ENCODE assay signal across 27 cellular contexts in the genomic region with DNA sequence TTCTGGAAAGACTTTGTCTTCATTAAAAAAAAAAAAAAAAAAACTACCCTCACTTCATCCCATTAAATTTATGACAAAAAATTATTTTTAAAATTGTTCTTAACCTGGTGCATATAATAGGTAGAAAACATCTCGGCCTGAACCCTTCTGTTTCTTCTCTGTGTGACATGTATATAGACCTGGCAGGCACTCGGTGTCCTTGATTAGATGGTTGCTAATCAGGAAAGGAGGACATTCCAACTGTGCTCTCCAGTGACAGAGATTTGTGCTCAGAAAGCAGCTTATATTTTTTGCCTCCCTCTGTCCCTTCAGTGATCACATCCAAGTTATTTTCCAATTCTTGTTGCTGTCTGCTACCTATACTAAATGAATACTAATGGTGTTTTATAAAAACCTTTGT.
"Had no signal": no experiment of that assay in that cellular context is flagged by ENCODE, and none has a peak within 500 bp of the region (broad histone marks: within the 10 kb centered on the region; RNA-seq: fewer than 3 reads in every experiment).

No MANE protein-coding gene starts in this region.

- H3K36me3 ChIP-seq: ascending aorta, Peyer's patch had no signal

- H3K4me1 Mint-ChIP-seq: activated B cell treated with CpG ODN at 0.5 μM for 24 hours; activated CD4-positive, alpha-beta T cell treated with anti-CD3 and anti-CD28 coated beads, Interleukin-2, amount 10 ng/mL, durations not matched to agents 24 days and 14 days; activated naive CD8-positive, alpha-beta T cell treated with anti-CD3 and anti-CD28 coated beads, Interleukin-2, amount 50 U/mL, for 24 hours; T-cell had no signal

- H3K27ac Mint-ChIP-seq: activated B cell treated with CpG ODN at 0.5 μM for 24 hours; activated CD4-positive, alpha-beta memory T cell treated with anti-CD3 and anti-CD28 coated beads for 36 hours; activated CD4-positive, alpha-beta T cell treated with anti-CD3 and anti-CD28 coated beads, Interleukin-2, amount 10 ng/mL, durations not matched to agents 24 days and 14 days; activated naive CD4-positive, alpha-beta T cell treated with anti-CD3 and anti-CD28 coated beads, Interleukin-2, amount 50 U/mL, for 72 hours; activated naive CD8-positive, alpha-beta T cell treated with anti-CD3 and anti-CD28 coated beads, Interleukin-2, amount 50 U/mL, for 24 hours; T-cell had no signal

- H3K27ac ChIP-seq: ascending aorta, body of pancreas, KMS-11, Peyer's patch, RWPE1 had no signal

- H3K9ac ChIP-seq: KMS-11 had no signal

- ATAC-seq: activated naive CD4-positive, alpha-beta T cell treated with anti-CD3 and anti-CD28 coated beads, Interleukin-2, amount 50 U/mL, for 72 hours; activated naive CD8-positive, alpha-beta T cell treated with anti-CD3 and anti-CD28 coated beads, Interleukin-2, amount 50 U/mL, for 24 hours; activated T-cell treated with anti-CD3 and anti-CD28 coated beads, Interleukin-2, amount 50 U/mL, for 4 hours; body of pancreas; T-cell had no signal

- H3K27me3 Mint-ChIP-seq: activated CD4-positive, alpha-beta memory T cell treated with anti-CD3 and anti-CD28 coated beads for 36 hours; activated CD4-positive, alpha-beta T cell treated with anti-CD3 and anti-CD28 coated beads, Interleukin-2, amount 10 ng/mL, durations not matched to agents 24 days and 14 days; activated naive CD8-positive, alpha-beta T cell treated with anti-CD3 and anti-CD28 coated beads, Interleukin-2, amount 50 U/mL, for 24 hours; T-cell had no signal

- H3K4me2 ChIP-seq: KMS-11 had no signal

- H3K4me3 Mint-ChIP-seq: activated B cell treated with CpG ODN at 0.5 μM for 24 hours; activated CD4-positive, alpha-beta memory T cell treated with anti-CD3 and anti-CD28 coated beads for 36 hours; activated CD4-positive, alpha-beta T cell treated with anti-CD3 and anti-CD28 coated beads, Interleukin-2, amount 10 ng/mL, durations not matched to agents 24 days and 14 days; activated naive CD8-positive, alpha-beta T cell treated with anti-CD3 and anti-CD28 coated beads, Interleukin-2, amount 50 U/mL, for 24 hours; activated T-cell treated with anti-CD3 and anti-CD28 coated beads, Interleukin-2, amount 50 U/mL, for 4 hours; T-cell had no signal

- H3K4me3 ChIP-seq: ascending aorta, body of pancreas, Peyer's patch had no signal

- H3K9me3 ChIP-seq: ascending aorta, body of pancreas, Peyer's patch had no signal

- H3K36me3 Mint-ChIP-seq: activated CD4-positive, alpha-beta memory T cell treated with anti-CD3 and anti-CD28 coated beads for 36 hours; activated naive CD4-positive, alpha-beta T cell treated with anti-CD3 and anti-CD28 coated beads, Interleukin-2, amount 50 U/mL, for 72 hours; T-cell had no signal

- DNase-seq: activated B cell treated with CpG ODN at 0.5 μM for 24 hours; activated CD4-positive, alpha-beta memory T cell treated with anti-CD3 and anti-CD28 coated beads for 36 hours; activated CD4-positive, alpha-beta T cell treated with anti-CD3 and anti-CD28 coated beads for 1 hour; activated CD4-positive, alpha-beta T cell treated with anti-CD3 and anti-CD28 coated beads, Interleukin-2, amount 10 ng/mL, durations not matched to agents 24 days and 14 days; activated CD8-positive, alpha-beta memory T cell treated with anti-CD3 and anti-CD28 coated beads for 24 hours; activated effector memory CD4-positive, alpha-beta T cell treated with anti-CD3 and anti-CD28 coated beads, Interleukin-2, amount 50 U/mL, for 16 hours; activated naive CD4-positive, alpha-beta T cell treated with Interleukin-2 at 50 U/mL for 16 hours; activated naive CD8-positive, alpha-beta T cell treated with anti-CD3 and anti-CD28 coated beads, Interleukin-2, amount 50 U/mL, for 24 hours; activated T-cell treated with anti-CD3 and anti-CD28 coated beads, Interleukin-2, amount 50 U/mL, for 4 hours; amniotic stem cell; body of pancreas; NCI-H1092; NCI-H1417; NCI-H1930; NCI-H2107; NCI-H2171 treated with DMSO at 0.1 percent for 48 hours; NCI-H510A treated with DMSO at 0.1 percent for 48 hours; NCI-H69; Peyer's patch; SHP77 treated with DMSO at 0.1 percent for 48 hours; T-cell; T-helper 2 cell; T1000 had no signal

- H3K4me1 ChIP-seq: ascending aorta, body of pancreas, Peyer's patch had no signal

- H3K27me3 ChIP-seq: ascending aorta, body of pancreas, Peyer's patch had no signal

- H3K9me3 Mint-ChIP-seq: activated B cell treated with CpG ODN at 0.5 μM for 24 hours; activated CD4-positive, alpha-beta memory T cell treated with anti-CD3 and anti-CD28 coated beads for 36 hours; activated CD4-positive, alpha-beta T cell treated with anti-CD3 and anti-CD28 coated beads, Interleukin-2, amount 10 ng/mL, durations not matched to agents 24 days and 14 days; activated naive CD4-positive, alpha-beta T cell treated with anti-CD3 and anti-CD28 coated beads, Interleukin-2, amount 50 U/mL, for 72 hours; activated naive CD8-positive, alpha-beta T cell treated with anti-CD3 and anti-CD28 coated beads, Interleukin-2, amount 50 U/mL, for 24 hours; activated T-cell treated with anti-CD3 and anti-CD28 coated beads, Interleukin-2, amount 50 U/mL, for 4 hours; T-cell had no signal
